ENCODE assay signal across 10 cellular contexts in the genomic region with DNA sequence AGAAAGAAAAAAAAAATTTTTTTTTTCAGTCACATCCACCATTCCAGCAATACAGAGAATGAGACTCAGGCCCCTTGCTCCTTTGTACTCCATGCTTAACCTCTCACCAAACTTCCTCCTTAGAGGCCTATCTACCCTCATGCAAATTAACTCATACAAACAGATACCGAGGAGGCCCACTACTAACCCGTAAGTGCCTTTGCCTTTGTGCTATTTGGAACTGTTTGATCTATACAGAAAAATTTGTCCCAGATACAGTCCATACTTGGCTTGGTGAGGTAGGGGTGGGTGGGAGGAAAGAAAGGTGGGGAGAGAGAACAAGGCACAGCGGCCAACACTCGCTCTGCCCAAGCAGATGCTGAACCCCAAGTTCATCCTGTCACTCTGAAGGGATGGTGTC.
A peak's percentile ranks its signal among the peaks of the same experiment; 100 is the strongest.
DNase-seq lines count a peak whose midpoint lies in the region; ATAC-seq and TF ChIP-seq lines count a peak whose summit lies in the region.
"Had no signal": no experiment of that assay in that cellular context is flagged by ENCODE, and none has a peak within 500 bp of the region (broad histone marks: within the 10 kb centered on the region; RNA-seq: fewer than 3 reads in every experiment).

No MANE protein-coding gene starts in this region.

- no peaks in the 10 kb centered on the region for H3K9me3 Mint-ChIP-seq in activated CD4-positive, alpha-beta memory T cell treated with anti-CD3 and anti-CD28 coated beads for 36 hours
- no peaks in the 10 kb centered on the region for H3K9me3 Mint-ChIP-seq in activated CD4-positive, alpha-beta memory T cell treated with anti-CD3 and anti-CD28 coated beads, Interleukin-2, amount 10 ng/mL, durations not matched to agents 7 days and 5 days

- H3K4me3 ChIP-seq in adipocyte (ENCODE audit: low read length) (no peak overlapping the region), urinary bladder (ENCODE audit: low read depth, low read length) (no peak overlapping the region), suprapubic skin (no peak overlapping the region), tibial nerve (no peak overlapping the region)
- H3K4me3 ChIP-seq: ascending aorta had no signal

- intact Hi-C loops in activated CD4-positive, alpha-beta memory T cell treated with anti-CD3 and anti-CD28 coated beads for 36 hours (cut with micrococcal nuclease): loop anchor here (10.0 kb wide), 1 partner anchor 455 kb away; no protein-coding TSS in a partner anchor

- TF ChIP-seq CTCF in suprapubic skin (IDR thresholded peaks at IDR 0.05) (no peak), tibial nerve (IDR thresholded peaks at IDR 0.05) (no peak)

- H3K27ac ChIP-seq in urinary bladder (ENCODE audit: low read depth) (peak overlapping the region; percentile 46), suprapubic skin (no peak overlapping the region), tibial nerve (peak overlapping the region in 1 of 4 donors; percentile 57)
- H3K27ac ChIP-seq: ascending aorta had no signal

- WGBS in urinary bladder: 90% methylated on average over 4 of the region's 4 CpGs
- 81% methylated on average over 4 of the region's 4 CpGs for WGBS in suprapubic skin
- 88 to 91% methylated on average over 4 of the region's 4 CpGs for WGBS in tibial nerve, 2 donors

- H3K36me3 Mint-ChIP-seq in activated CD4-positive, alpha-beta memory T cell treated with anti-CD3 and anti-CD28 coated beads for 36 hours: no peaks in the 10 kb centered on the region
- H3K36me3 Mint-ChIP-seq in activated CD4-positive, alpha-beta memory T cell treated with anti-CD3 and anti-CD28 coated beads, Interleukin-2, amount 10 ng/mL, durations not matched to agents 7 days and 5 days (ENCODE audit: low read depth): no peaks in the 10 kb centered on the region

- POLR2A ChIA-PET in activated CD4-positive, alpha-beta memory T cell treated with anti-CD3 and anti-CD28 coated beads for 36 hours (lab: Charles Lee): no interaction called here
- POLR2A ChIA-PET in activated CD4-positive, alpha-beta memory T cell treated with anti-CD3 and anti-CD28 coated beads, Interleukin-2, amount 10 ng/mL, durations not matched to agents 7 days and 5 days (lab: Charles Lee): no interaction called here

- CTCF ChIA-PET in activated CD4-positive, alpha-beta memory T cell treated with anti-CD3 and anti-CD28 coated beads for 36 hours (lab: Charles Lee): no interaction called here
- CTCF ChIA-PET in activated CD4-positive, alpha-beta memory T cell treated with anti-CD3 and anti-CD28 coated beads, Interleukin-2, amount 10 ng/mL, durations not matched to agents 7 days and 5 days (lab: Charles Lee): interaction anchor here (0.7 to 1.0 kb wide), 3 partner anchors 11 to 89 kb away, joined by 3 to 4 read pairs (median 3); no protein-coding TSS in a partner anchor

- H3K4me1 ChIP-seq in adipocyte (ENCODE audit: control insufficient read depth, insufficient read depth, low read length) (peaks cover 53% of the 10 kb centered on the region), urinary bladder (ENCODE audit: insufficient read depth) (no peaks in the 10 kb centered on the region), suprapubic skin (peaks cover 33% of the 10 kb centered on the region), tibial nerve (peaks cover 0 to 18% (median 7%) of the 10 kb centered on the region in 4 donors)

- peak overlapping the region; percentile 16 for H3K9ac ChIP-seq in adipocyte (ENCODE audit: low read length)

- TF ChIP-seq EP300 in suprapubic skin (IDR thresholded peaks at IDR 0.05) (no peak), tibial nerve (IDR thresholded peaks at IDR 0.05) (no peak)

- peaks cover 64% of the 10 kb centered on the region for H3K4me1 Mint-ChIP-seq in activated CD4-positive, alpha-beta memory T cell treated with anti-CD3 and anti-CD28 coated beads for 36 hours (ENCODE audit: low read depth)
- peaks cover 76% of the 10 kb centered on the region for H3K4me1 Mint-ChIP-seq in activated CD4-positive, alpha-beta memory T cell treated with anti-CD3 and anti-CD28 coated beads, Interleukin-2, amount 10 ng/mL, durations not matched to agents 7 days and 5 days

- TF ChIP-seq POLR2A in suprapubic skin (IDR thresholded peaks at IDR 0.05) (no peak), tibial nerve (IDR thresholded peaks at IDR 0.05) (no peak)

- no peaks in the 10 kb centered on the region for H3K36me3 ChIP-seq in adipocyte (ENCODE audit: control insufficient read depth, insufficient read depth, low read length, severe bottlenecking)
- H3K36me3 ChIP-seq in urinary bladder (ENCODE audit: insufficient read depth): no peaks in the 10 kb centered on the region
- H3K36me3 ChIP-seq in suprapubic skin: no peaks in the 10 kb centered on the region
- no peaks in the 10 kb centered on the region for H3K36me3 ChIP-seq in tibial nerve
- H3K36me3 ChIP-seq: ascending aorta had no signal

- no peaks in the 10 kb centered on the region for H3K27me3 ChIP-seq in adipocyte (replicated peaks; ENCODE audit: control insufficient read depth, insufficient read depth, low read length)
- H3K27me3 ChIP-seq in suprapubic skin: no peaks in the 10 kb centered on the region
- no peaks in the 10 kb centered on the region for H3K27me3 ChIP-seq in tibial nerve
- H3K27me3 ChIP-seq: ascending aorta had no signal

- ATAC-seq in HG03103 (IDR thresholded peaks at IDR 0.05; ENCODE audit: low read depth, unreplicated experiment): peak; percentile 34

- no peaks in the 10 kb centered on the region for H3K27me3 Mint-ChIP-seq in activated CD4-positive, alpha-beta memory T cell treated with anti-CD3 and anti-CD28 coated beads for 36 hours
- peaks cover 4% of the 10 kb centered on the region for H3K27me3 Mint-ChIP-seq in activated CD4-positive, alpha-beta memory T cell treated with anti-CD3 and anti-CD28 coated beads, Interleukin-2, amount 10 ng/mL, durations not matched to agents 7 days and 5 days

- H3K4me3 Mint-ChIP-seq in activated CD4-positive, alpha-beta memory T cell treated with anti-CD3 and anti-CD28 coated beads for 36 hours: no peak overlapping the region
- no peak overlapping the region for H3K4me3 Mint-ChIP-seq in activated CD4-positive, alpha-beta memory T cell treated with anti-CD3 and anti-CD28 coated beads, Interleukin-2, amount 10 ng/mL, durations not matched to agents 7 days and 5 days

- peak overlapping the region; percentile 63 for H3K27ac Mint-ChIP-seq in activated CD4-positive, alpha-beta memory T cell treated with anti-CD3 and anti-CD28 coated beads for 36 hours
- no peak overlapping the region for H3K27ac Mint-ChIP-seq in activated CD4-positive, alpha-beta memory T cell treated with anti-CD3 and anti-CD28 coated beads, Interleukin-2, amount 10 ng/mL, durations not matched to agents 7 days and 5 days

- DNase-seq in activated CD4-positive, alpha-beta memory T cell treated with anti-CD3 and anti-CD28 coated beads for 36 hours: no peak
- no peak for DNase-seq in activated CD4-positive, alpha-beta memory T cell treated with anti-CD3 and anti-CD28 coated beads, Interleukin-2, amount 10 ng/mL, durations not matched to agents 7 days and 5 days
- DNase-seq in adipocyte (ENCODE audit: low read depth) (no peak), MV-4-11 (lab: John Stamatoyannopoulos, UW) (no peak), suprapubic skin (ENCODE audit: low spot score in 2 of 2) (no peak), tibial nerve (ENCODE audit: low spot score in 2 of 2) (no peak)
- DNase-seq: NCI-H1105 treated with DMSO at 0.1 percent for 48 hours had no signal

- H3K9me3 ChIP-seq in adipocyte (ENCODE audit: control insufficient read depth, low read length) (no peaks in the 10 kb centered on the region), suprapubic skin (no peaks in the 10 kb centered on the region), tibial nerve (no peaks in the 10 kb centered on the region)
- H3K9me3 ChIP-seq: ascending aorta had no signal
